ENCODE assay signal across 8 cellular contexts in genomic region chr12:51951199-51951842, GRCh38. TPM values are rescaled to one million over a fixed set of nuclear protein-coding genes. Genes with fewer than 3 reads are reported as not detected.
DNase-seq lines count a peak whose midpoint lies in the region; ATAC-seq and TF ChIP-seq lines count a peak whose summit lies in the region.

ACVR1B (plus strand) TSS chr12:51951699; CDS start chr12:51951744, 45 bp downstream.

- under 1% methylated on average over 86 of the region's 86 CpGs for WGBS in liver

- H3K9me3 ChIP-seq in liver (ENCODE audit: control insufficient read depth in 4 of 4, low read length in 3 of 4) = no peaks in the 10 kb centered on the region

- peaks cover 4 to 36% (median 30%) of the 10 kb centered on the region in 4 donors for H3K4me1 ChIP-seq in liver (ENCODE audit: control insufficient read depth in 4 of 4, insufficient read depth in 4 of 4, low read length in 3 of 4)

- ATAC-seq in HG03565 (IDR thresholded peaks at IDR 0.05; ENCODE audit: unreplicated experiment) = peak; percentile 59

- no peak for TF ChIP-seq RAD21 in liver (IDR thresholded peaks at IDR 0.05)

- peak within 1 kb of the TSS; percentile 81 to 95 (median 89) for H3K4me3 ChIP-seq in liver (ENCODE audit: low read depth in 1 of 3, low read length in 3 of 3)

- no peaks in the 10 kb centered on the region for H3K36me3 ChIP-seq in liver (ENCODE audit: control insufficient read depth in 4 of 4, insufficient read depth in 3 of 4, low read depth in 1 of 4, low read length in 3 of 4)

- DNase-seq in AG08396 (ENCODE audit: low spot score) (peak; percentile 93), GM19240 (ENCODE audit: insufficient read length, low spot score) (peak; percentile 59), NCI-H748 treated with DMSO at 0.1 percent for 48 hours (lab: John Stamatoyannopoulos, UW) (peak; percentile 79), dermis blood vessel endothelial cell (peak; percentile 93)
- peak; percentile 89 to 91 for DNase-seq in activated CD4-positive, alpha-beta T cell treated with anti-CD3 and anti-CD28 coated beads, Interleukin-2, amount 50 U/mL, for 4 hours
- peak; percentile 82 to 83 for DNase-seq in stimulated activated CD4-positive, alpha-beta T cell treated with anti-CD3 and anti-CD28 coated beads, Interleukin-2, amount 100 ng/mL, for 48 hours

- no peak for TF ChIP-seq CTCF in liver (IDR thresholded peaks at IDR 0.05; ENCODE audit: low read depth, low read length, missing input control)

- peak within 1 kb of the TSS; percentile 76 to 93 for H3K9ac ChIP-seq in liver (ENCODE audit: low read depth in 1 of 2, low read length in 2 of 2)

- H3K27me3 ChIP-seq in liver (ENCODE audit: control insufficient read depth in 4 of 4, insufficient read depth in 4 of 4, low read length in 3 of 4) = no peaks in the 10 kb centered on the region

- H3K27ac ChIP-seq in liver (ENCODE audit: low read depth in 1 of 2, low read length in 2 of 2) = peak within 1 kb of the TSS; percentile 84 to 93

TF ChIP-seq in liver, 16 proteins besides CTCF, POLR2A, EP300 and RAD21:
- TF ChIP-seq FOXA2 (IDR thresholded peaks at IDR 0.05) = no peak
- TF ChIP-seq ATF3 (IDR thresholded peaks at IDR 0.05) = no peak
- TF ChIP-seq HNF4G (IDR thresholded peaks at IDR 0.05) = no peak
- peak; percentile 68 for TF ChIP-seq MAX (IDR thresholded peaks at IDR 0.05)
- TF ChIP-seq RXRA (IDR thresholded peaks at IDR 0.05) = peak in 1 of 2 donors; percentile 9
- peak; percentile 56 for TF ChIP-seq SP1 (IDR thresholded peaks at IDR 0.05)
- peak; percentile 45 for TF ChIP-seq YY1 (IDR thresholded peaks at IDR 0.05)

RNA-seq across cellular contexts. Expression of gene ACVR1B, which starts in this region (rescaled TPM):
- total RNA-seq in dermis blood vessel endothelial cell (9.9 and 17.4 TPM in 2 replicates), liver (10 to 100 TPM in 1 of 2 donors, 1 to 10 TPM in 1; 7.4 to 21.9 TPM)
- 10 to 100 TPM in 1 of 2 donors, 1 to 10 TPM in 1; 4.0 to 16.5 TPM for polyA plus RNA-seq in liver

Comparison
In these comparisons a context has a peak if more than half of its experiments do, and no peak if none do; other contexts are left out.
1. Peak in every context shown above with its lines: DNase-seq, ATAC-seq, H3K4me3 ChIP-seq and H3K27ac ChIP-seq.